Comparison of ENCODE assay signal across 19 cellular contexts in genomic region chr22:45922256-45922655, GRCh38. TPM values are rescaled to one million over a fixed set of nuclear protein-coding genes. Genes with fewer than 3 reads are reported as not detected.
DNase-seq lines count a peak whose midpoint lies in the region; TF ChIP-seq lines count a peak whose summit lies in the region.
"Had no signal": no experiment of that assay in that cellular context is flagged by ENCODE, and none has a peak within 500 bp of the region (broad histone marks: within the 10 kb centered on the region; RNA-seq: fewer than 3 reads in every experiment).

No MANE protein-coding gene starts in this region.

- no peaks in the 10 kb centered on the region for H3K27me3 ChIP-seq in H7 (ENCODE audit: control insufficient read depth, insufficient read depth, low read length)
- H3K27me3 ChIP-seq: BLaER1 had no signal

- CTCF ChIA-PET in RWPE1 (lab: Yijun Ruan, JAX): interaction anchor here (0.5 to 0.7 kb wide), 2 partner anchors 56 to 72 kb away, joined by 3 to 4 read pairs; no protein-coding TSS in a partner anchor

- no peaks in the 10 kb centered on the region for H3K36me3 ChIP-seq in H7 (replicated peaks; ENCODE audit: control insufficient read depth, insufficient read depth, low read length)
- H3K36me3 ChIP-seq: BLaER1 had no signal

- TF ChIP-seq CTCF in RWPE1 (conservative IDR thresholded peaks at IDR 0.05; ENCODE audit: low read depth): no peak

- H3K4me3 ChIP-seq in H7 (ENCODE audit: insufficient read depth, low read depth, low read length): no peak overlapping the region
- H3K4me3 ChIP-seq: A549, BLaER1, GM23338 had no signal

- H3K27ac ChIP-seq in RWPE1: peak overlapping the region; percentile 61
- H3K27ac ChIP-seq: 22Rv1, BLaER1 had no signal

- DNase-seq in DMS53 (lab: John Stamatoyannopoulos, UW): peak; percentile 43
- DNase-seq in DMS53 treated with DMSO at 0.1 percent for 48 hours (lab: John Stamatoyannopoulos, UW; ENCODE audit: unreplicated experiment): no peak
- DNase-seq in H7: peak; percentile 84
- DNase-seq in RWPE1 (ENCODE audit: low spot score): no peak
- no peak for DNase-seq in SK-N-DZ (ENCODE audit: low spot score)
- no peak for DNase-seq in cerebellar cortex (ENCODE audit: low spot score)
- no peak for DNase-seq in SKM-1 (lab: John Stamatoyannopoulos, UW; ENCODE audit: unreplicated experiment)
- DNase-seq: CD4-positive, alpha-beta memory T cell; DMS 273 treated with DMSO at 0.1 percent for 48 hours; DMS79; GDM1; IMR-90; Karpas-422; KBM-7 had no signal

- POLR2A ChIA-PET in RWPE1 (lab: Yijun Ruan, JAX; ENCODE audit: low non-redundant PET): no interaction called here

RNA-seq across cellular contexts. Expression of gene WNT7B, which starts 54.7 kb away (rescaled TPM):
- total RNA-seq in H7 (2014; rRNA removed; shearing (Covaris generic)): 0.10 TPM in 1 of 2 replicates, not detected in the other
- 0.16 and 0.22 TPM in 2 replicates for polyA plus RNA-seq in SK-N-DZ (2014; cell fraction: cytosol; rRNA removed)
- polyA plus RNA-seq in SK-N-DZ (2014; cell fraction: nucleus; rRNA removed): not detected in 2 replicates
- total RNA-seq: CD4-positive, alpha-beta memory T cell had no signal
- polyA plus RNA-seq: CD14-positive monocyte; CD4-positive, alpha-beta memory T cell; GM23338 had no signal

Comparison
In these comparisons a context has a peak if more than half of its experiments do, and no peak if none do; other contexts are left out.
1. DNase-seq: peak in DMS53 (single experiment) and H7 (single experiment); none in DMS53 treated with DMSO at 0.1 percent for 48 hours (single experiment), RWPE1 (single experiment), SK-N-DZ (single experiment), cerebellar cortex (single experiment) and SKM-1 (single experiment).